ENCODE assay signal across 9 cellular contexts in genomic region chr2:197086500-197086899, GRCh38.
DNase-seq lines count a peak whose midpoint lies in the region; ATAC-seq and TF ChIP-seq lines count a peak whose summit lies in the region.
"Had no signal": no experiment of that assay in that cellular context is flagged by ENCODE, and none has a peak within 500 bp of the region (broad histone marks: within the 10 kb centered on the region; RNA-seq: fewer than 3 reads in every experiment).

No MANE protein-coding gene starts in this region.

- POLR2A ChIA-PET in SK-N-SH (lab: Yijun Ruan, JAX) = interaction anchor here (0.6 kb wide), 1 partner anchor 176 kb away, joined by 3 read pairs; no protein-coding TSS in a partner anchor

- H3K4me3 ChIP-seq in SK-N-SH (ENCODE audit: low read depth in 2 of 2, low read length in 1 of 2) = no peak overlapping the region

- no peak overlapping the region for H3K4me2 ChIP-seq in SK-N-SH

- peak in 1 of 2 experiments; percentile 62; a peak in 1 of 4 replicates for TF ChIP-seq EP300 in SK-N-SH (IDR thresholded peaks at IDR 0.05; ENCODE audit: borderline replicate concordance in 1 of 2, low read depth in 1 of 2, low read length in 1 of 2)

- H3K79me2 ChIP-seq in SK-N-SH (ENCODE audit: insufficient read depth) = no peaks in the 10 kb centered on the region

- no peak for DNase-seq in Right ventricle myocardium superior
- DNase-seq in Right ventricle myocardium inferior (ENCODE audit: missing footprints) = no peak
- DNase-seq in SK-N-SH = no peak
- DNase-seq in pons (ENCODE audit: low spot score) = peak; percentile 70
- no peak for DNase-seq in KBM-7
- DNase-seq in NCI-H1417 (lab: John Stamatoyannopoulos, UW) = no peak
- DNase-seq: foreskin melanocyte had no signal

- ATAC-seq in Right ventricle myocardium superior (ENCODE audit: poor library complexity) = peak; percentile 58
- no peak for ATAC-seq in Right ventricle myocardium inferior
- ATAC-seq in HG02885 (IDR thresholded peaks at IDR 0.05; ENCODE audit: poor library complexity, unreplicated experiment) = peak; percentile 71
- ATAC-seq in HG03439 (IDR thresholded peaks at IDR 0.05; ENCODE audit: unreplicated experiment) = no peak

- H3K27ac ChIP-seq in SK-N-SH (ENCODE audit: low read depth in 2 of 2, low read length in 1 of 2) = peak overlapping the region in 1 of 2 experiments; percentile 93; a peak in 2 of 4 replicates

- no peaks in the 10 kb centered on the region for H4K20me1 ChIP-seq in SK-N-SH (ENCODE audit: insufficient read depth)

- peaks cover 0 to 7% of the 10 kb centered on the region in 2 experiments for H3K36me3 ChIP-seq in SK-N-SH (replicated peaks in 1 of 2; ENCODE audit: control insufficient read depth in 1 of 2, insufficient read depth in 2 of 2, low read length in 1 of 2)

- WGBS in SK-N-SH (ENCODE audit: low lambda C conversion rate) = 39% methylated on average over 4 of the region's 4 CpGs

- intact Hi-C loops in Right ventricle myocardium superior (cut with DNase I) (no loop called here), Right ventricle myocardium inferior (cut with DNase I) (no loop called here)

- in situ Hi-C loops in KBM-7 (cut with MboI; ENCODE audit: low pct_unique_long_range_greater_than_20kb, low sequenced_read_pairs) = no loop called here

- no peak overlapping the region for H3K9ac ChIP-seq in SK-N-SH

- no peaks in the 10 kb centered on the region for H3K9me2 ChIP-seq in SK-N-SH

- no peaks in the 10 kb centered on the region for H3K27me3 ChIP-seq in SK-N-SH (ENCODE audit: insufficient read depth)

- H3K9me3 ChIP-seq in SK-N-SH = no peaks in the 10 kb centered on the region

- no peaks in the 10 kb centered on the region for H3F3A ChIP-seq in SK-N-SH (replicated peaks; ENCODE audit: insufficient read depth)

- CTCF ChIA-PET in SK-N-SH (lab: Yijun Ruan, JAX) = interaction anchor here (0.8 to 1.8 kb wide), 7 partner anchors 11 to 208 kb away, joined by 3 to 6 read pairs (median 4); no protein-coding TSS in a partner anchor

- H2AFZ ChIP-seq in SK-N-SH (ENCODE audit: low read depth) = no peak overlapping the region

- no peak for TF ChIP-seq RAD21 in SK-N-SH (IDR thresholded peaks at IDR 0.05; ENCODE audit: low read length)

- H3K4me1 ChIP-seq in SK-N-SH (ENCODE audit: control insufficient read depth in 1 of 2, insufficient read depth in 2 of 2, low read depth in 1 of 2, low read length in 1 of 2) = peaks cover 5 to 52% of the 10 kb centered on the region in 2 experiments; a peak in 3 of 4 replicates

- TF ChIP-seq CTCF in SK-N-SH (IDR thresholded peaks at IDR 0.05) = no peak

TF ChIP-seq in SK-N-SH, 30 proteins besides CTCF, POLR2A, EP300 and RAD21:
- TF ChIP-seq FOXJ3 (CRISPR knock-in tag; IDR thresholded peaks at IDR 0.05) = no peak
- TF ChIP-seq RXRA (IDR thresholded peaks at IDR 0.05; ENCODE audit: borderline replicate concordance, low read depth) = no peak
- TF ChIP-seq CHD2 (IDR thresholded peaks at IDR 0.05; ENCODE audit: low read length, partially characterized antibody) = peak; percentile 11
- peak; percentile 51; the same call in 1 of the 2 replicates for TF ChIP-seq GATA2 (CRISPR knock-in tag; IDR thresholded peaks at IDR 0.05)
- 0 out of 2 replicates have a peak, but pooled peaks have one; percentile 8 for TF ChIP-seq TCF12 (IDR thresholded peaks at IDR 0.05)
- peak; percentile 76 for TF ChIP-seq RCOR1 (IDR thresholded peaks at IDR 0.05; ENCODE audit: low read length)
- TF ChIP-seq YY1 (IDR thresholded peaks at IDR 0.05; ENCODE audit: low read depth) = no peak
- no peak for TF ChIP-seq JUND (IDR thresholded peaks at IDR 0.05)

Comparison
In these comparisons a context has a peak if more than half of its experiments do, and no peak if none do; other contexts are left out.
1. ATAC-seq: peak in Right ventricle myocardium superior (single experiment) and HG02885 (single experiment); none in Right ventricle myocardium inferior (single experiment) and HG03439 (single experiment).